Comparison of ENCODE assay signal across 10 cellular contexts in the genomic region with DNA sequence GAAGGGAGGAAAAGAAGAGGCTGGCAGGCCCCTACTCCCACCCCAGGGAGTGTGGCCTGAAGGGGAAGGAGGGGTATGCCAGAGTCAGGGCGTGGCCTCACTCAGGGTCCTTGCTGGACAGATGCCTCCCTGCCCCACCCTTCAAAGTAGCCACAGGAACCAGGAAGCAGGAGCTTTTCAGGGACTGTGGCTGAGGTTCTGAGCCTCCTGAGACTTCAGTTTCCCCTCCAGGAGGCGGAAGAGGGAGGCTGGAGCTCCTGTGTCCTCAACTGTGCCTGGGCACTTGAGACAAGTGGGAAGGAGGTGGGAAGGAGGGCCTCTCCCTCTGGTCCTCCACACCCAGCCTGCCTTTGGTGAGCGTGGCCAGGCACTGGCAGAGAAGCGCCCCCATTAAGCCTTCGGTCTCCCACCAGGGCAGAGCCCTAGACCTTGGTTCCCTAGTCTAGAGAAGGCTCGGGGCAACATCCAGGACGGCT.
DNase-seq lines count a peak whose midpoint lies in the region; ATAC-seq and TF ChIP-seq lines count a peak whose summit lies in the region.
"Had no signal": no experiment of that assay in that cellular context is flagged by ENCODE, and none has a peak within 500 bp of the region (broad histone marks: within the 10 kb centered on the region; RNA-seq: fewer than 3 reads in every experiment).

No MANE protein-coding gene starts in this region.

- intact Hi-C loops in tibial artery (cut with DNase I; ENCODE audit: low total_unique reads) = no loop called here

- TF ChIP-seq CTCF in coronary artery (IDR thresholded peaks at IDR 0.05) = no peak
- no peak for TF ChIP-seq CTCF in tibial artery (IDR thresholded peaks at IDR 0.05)

- H3K4me1 ChIP-seq in mucosa of stomach (ENCODE audit: control insufficient read depth, insufficient read depth, low read length) (peaks cover 23% of the 10 kb centered on the region), tibial artery (peaks cover 0 to 39% (median 27%) of the 10 kb centered on the region in 4 donors)

- H3K9me3 ChIP-seq in mucosa of stomach (ENCODE audit: control insufficient read depth, low read length) (no peaks in the 10 kb centered on the region), tibial artery (no peaks in the 10 kb centered on the region)
- H3K9me3 ChIP-seq: upper lobe of left lung had no signal

- H3K36me3 ChIP-seq in mucosa of stomach (ENCODE audit: control insufficient read depth, insufficient read depth, low read length) (no peaks in the 10 kb centered on the region), tibial artery (peaks cover 0 to 13% (median 9%) of the 10 kb centered on the region in 3 donors)
- H3K36me3 ChIP-seq: upper lobe of left lung had no signal

- peak overlapping the region; percentile 63 to 87 for H3K27ac ChIP-seq in coronary artery
- peak overlapping the region; percentile 78 to 79 for H3K27ac ChIP-seq in tibial artery

- peaks cover 6% of the 10 kb centered on the region for H3K27me3 ChIP-seq in mucosa of stomach (ENCODE audit: control insufficient read depth, insufficient read depth, low read length)
- no peaks in the 10 kb centered on the region for H3K27me3 ChIP-seq in tibial artery

- H3K9ac ChIP-seq in mucosa of stomach (ENCODE audit: low read length) = peak overlapping the region; percentile 34

- ATAC-seq in HG02642 (IDR thresholded peaks at IDR 0.05; ENCODE audit: poor library complexity, unreplicated experiment) (no peak), GM18511 (IDR thresholded peaks at IDR 0.05; ENCODE audit: unreplicated experiment) (no peak)

- peak; percentile 36 to 59 for DNase-seq in NCI-H524 (lab: John Stamatoyannopoulos, UW)
- DNase-seq in NCI-H524 treated with DMSO at 0.1 percent for 48 hours (lab: John Stamatoyannopoulos, UW) = no peak
- DNase-seq in coronary artery (ENCODE audit: low spot score) = peak; percentile 64
- DNase-seq in tibial artery = no peak
- no peak for DNase-seq in NCI-H1694 treated with DMSO at 0.1 percent for 48 hours (lab: John Stamatoyannopoulos, UW)
- DNase-seq: activated effector memory CD4-positive, alpha-beta T cell treated with Interleukin-2 at 50 U/mL for 16 hours had no signal

- peak overlapping the region; percentile 60 for H3K4me3 ChIP-seq in coronary artery
- no peak overlapping the region for H3K4me3 ChIP-seq in mucosa of stomach (ENCODE audit: low read length)
- no peak overlapping the region for H3K4me3 ChIP-seq in tibial artery
- H3K4me3 ChIP-seq: upper lobe of left lung had no signal

Comparison
In these comparisons a context has a peak if more than half of its experiments do, and no peak if none do; other contexts are left out.
1. DNase-seq: peak in NCI-H524 (2 of 2) and coronary artery (single experiment); none in NCI-H524 treated with DMSO at 0.1 percent for 48 hours (single experiment), tibial artery (0 of 2) and NCI-H1694 treated with DMSO at 0.1 percent for 48 hours (single experiment).